In genomic region chr11:103326070-103326794, GRCh38 we compare ENCODE assay signal across 8 cellular contexts.
DNase-seq lines count a peak whose midpoint lies in the region; ATAC-seq and TF ChIP-seq lines count a peak whose summit lies in the region.

No MANE protein-coding gene starts in this region.

- H3K4me2 ChIP-seq in neuronal stem cell (ENCODE audit: insufficient read depth, low read length, poor library complexity, severe bottlenecking): no peak overlapping the region

- no CpG with 5 or more reads among the region's 25 CpGs for WGBS in neuronal stem cell (ENCODE audit: extremely low coverage in 2 of 2, insufficient read length in 2 of 2, insufficient replicate concordance in 1 of 2), 2 donors

- H3K14ac ChIP-seq in neuronal stem cell (ENCODE audit: low read length): peak overlapping the region; percentile 71

- H3K4me3 ChIP-seq in fibroblast of villous mesenchyme (ENCODE audit: low read depth, low read length) (no peak overlapping the region), neuronal stem cell (ENCODE audit: low read length in 2 of 2) (no peak overlapping the region)

- DNase-seq in DMS53 (lab: John Stamatoyannopoulos, UW): peak; percentile 89
- DNase-seq in NCI-H2029 treated with DMSO at 0.1 percent for 48 hours (lab: John Stamatoyannopoulos, UW): peak; percentile 82
- peak; percentile 34 for DNase-seq in UCSD-AML1 (lab: John Stamatoyannopoulos, UW; ENCODE audit: unreplicated experiment)
- peak; percentile 87 for DNase-seq in fibroblast of villous mesenchyme (ENCODE audit: low read depth)
- DNase-seq in neuronal stem cell (ENCODE audit: low spot score): peak; percentile 73
- no peak for DNase-seq in GOT3 (lab: John Stamatoyannopoulos, UW)

- peak overlapping the region; percentile 34 for H3K23ac ChIP-seq in neuronal stem cell (ENCODE audit: low read depth, low read length, poor library complexity)

- H3K27me3 ChIP-seq in neuronal stem cell (ENCODE audit: control insufficient read depth in 3 of 3, insufficient read depth in 3 of 3, low read depth in 1 of 3, low read length in 3 of 3): no peaks in the 10 kb centered on the region

- no peak overlapping the region for H4K91ac ChIP-seq in neuronal stem cell (ENCODE audit: low read depth, low read length, poor library complexity)

- H3K36me3 ChIP-seq in neuronal stem cell (replicated peaks in 1 of 2; ENCODE audit: control insufficient read depth in 2 of 2, insufficient read depth in 2 of 2, low read length in 2 of 2): peaks cover 0 to 26% of the 10 kb centered on the region in 2 donors

- peaks cover 2 to 4% of the 10 kb centered on the region in 2 donors for H3K4me1 ChIP-seq in neuronal stem cell (ENCODE audit: control insufficient read depth in 2 of 2, insufficient read depth in 1 of 2, low read depth in 1 of 2, low read length in 2 of 2)

- no peaks in the 10 kb centered on the region for H3K79me1 ChIP-seq in neuronal stem cell (ENCODE audit: low read depth, low read length)

- peak overlapping the region; percentile 1 for H2BK15ac ChIP-seq in neuronal stem cell (ENCODE audit: low read length)

- H2AFZ ChIP-seq in neuronal stem cell (ENCODE audit: low read length): peak overlapping the region; percentile 79

- TF ChIP-seq CTCF in fibroblast of villous mesenchyme (IDR thresholded peaks at IDR 0.05; ENCODE audit: insufficient read depth, low read depth, low read length): peak; percentile 90

- no peak overlapping the region for H3K4ac ChIP-seq in neuronal stem cell (ENCODE audit: low read length)

- peak overlapping the region; percentile 87 for H3K18ac ChIP-seq in neuronal stem cell (ENCODE audit: low read length)

- H2BK120ac ChIP-seq in neuronal stem cell (ENCODE audit: low read depth, low read length): no peak overlapping the region

- no peaks in the 10 kb centered on the region for H3K9me3 ChIP-seq in neuronal stem cell (replicated peaks in 1 of 2; ENCODE audit: control insufficient read depth in 2 of 2, insufficient read depth in 1 of 2, low read depth in 1 of 2, low read length in 2 of 2)

- H3K27ac ChIP-seq in neuronal stem cell (replicated peaks; ENCODE audit: low read length): no peak overlapping the region

- peak; percentile 95 for ATAC-seq in GM19043 (IDR thresholded peaks at IDR 0.05; ENCODE audit: low read depth, unreplicated experiment)
- ATAC-seq in HG03097 (IDR thresholded peaks at IDR 0.05; ENCODE audit: low FRiP score, unreplicated experiment): peak; percentile 91

- no peak overlapping the region for H2BK12ac ChIP-seq in neuronal stem cell (ENCODE audit: low read length)

- no peak overlapping the region for H3K9ac ChIP-seq in neuronal stem cell (ENCODE audit: low read depth, low read length, poor library complexity)

- peak overlapping the region; percentile 43 for H4K8ac ChIP-seq in neuronal stem cell (ENCODE audit: low read depth, low read length)

- H2AK5ac ChIP-seq in neuronal stem cell (ENCODE audit: low read depth, low read length): peak overlapping the region; percentile 89

- no peak overlapping the region for H2BK5ac ChIP-seq in neuronal stem cell (ENCODE audit: low read length)
